ENCODE assay signal across 12 cellular contexts in the genomic region with DNA sequence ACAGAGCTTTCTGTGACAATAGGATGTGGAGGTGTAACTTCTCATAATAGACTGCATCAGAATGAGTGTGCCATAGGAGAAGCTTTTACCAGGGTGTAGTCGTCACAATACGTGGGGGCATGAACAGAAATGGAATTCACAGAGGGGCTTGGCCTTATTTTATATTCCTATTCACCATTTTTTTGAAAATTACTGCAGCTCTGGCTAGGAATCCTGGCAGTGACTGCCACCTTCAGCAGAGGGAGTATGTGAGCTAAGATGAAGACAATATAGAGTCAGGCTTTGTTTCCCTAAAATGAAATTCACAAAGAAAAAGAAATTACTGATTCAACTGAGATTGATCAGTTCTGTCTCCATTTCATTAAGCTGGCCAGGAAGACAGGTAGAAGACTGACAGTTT. TPM values are rescaled to one million over a fixed set of nuclear protein-coding genes. Genes with fewer than 3 reads are reported as not detected.
DNase-seq lines count a peak whose midpoint lies in the region; ATAC-seq and TF ChIP-seq lines count a peak whose summit lies in the region.
"Had no signal": no experiment of that assay in that cellular context is flagged by ENCODE, and none has a peak within 500 bp of the region (broad histone marks: within the 10 kb centered on the region; RNA-seq: fewer than 3 reads in every experiment).

No MANE protein-coding gene starts in this region.

- ATAC-seq in HG03159 (IDR thresholded peaks at IDR 0.05; ENCODE audit: unreplicated experiment): no peak
- ATAC-seq: left lobe of liver had no signal

- H3K4me1 ChIP-seq in adipocyte (ENCODE audit: control insufficient read depth, insufficient read depth, low read length) (no peaks in the 10 kb centered on the region), liver (ENCODE audit: control insufficient read depth in 4 of 4, insufficient read depth in 4 of 4, low read length in 3 of 4) (no peaks in the 10 kb centered on the region), spleen (no peaks in the 10 kb centered on the region)

- H3K36me3 ChIP-seq in adipocyte (ENCODE audit: control insufficient read depth, insufficient read depth, low read length, severe bottlenecking) (peaks cover 24% of the 10 kb centered on the region), liver (ENCODE audit: control insufficient read depth in 4 of 4, insufficient read depth in 3 of 4, low read depth in 1 of 4, low read length in 3 of 4) (peaks cover 1 to 9% (median 2%) of the 10 kb centered on the region in 4 donors), spleen (peaks cover 0 to 45% (median 17%) of the 10 kb centered on the region in 6 donors)

- CTCF ChIA-PET in Calu3 (lab: Charles Lee): interaction anchor here (0.5 to 1.6 kb wide), 7 partner anchors 14 to 413 kb away, joined by 3 to 9 read pairs (median 5); a partner anchor contains a TSS
- CTCF ChIA-PET in activated CD4-positive, alpha-beta memory T cell treated with anti-CD3 and anti-CD28 coated beads, Interleukin-2, amount 10 ng/mL, durations not matched to agents 7 days and 5 days (lab: Charles Lee): interaction anchor here (0.6 to 1.9 kb wide), 8 partner anchors 15 to 302 kb away, joined by 3 to 22 read pairs (median 4); a partner anchor contains a TSS

- no peak overlapping the region for H3K27ac Mint-ChIP-seq in Calu3 (ENCODE audit: unreplicated experiment)
- no peak overlapping the region for H3K27ac Mint-ChIP-seq in activated CD4-positive, alpha-beta memory T cell treated with anti-CD3 and anti-CD28 coated beads, Interleukin-2, amount 10 ng/mL, durations not matched to agents 7 days and 5 days
- H3K27ac Mint-ChIP-seq: activated CD4-positive, alpha-beta T cell treated with anti-CD3 and anti-CD28 coated beads, Interleukin-2, amount 10 ng/mL, durations not matched to agents 24 days and 14 days had no signal

- no peak overlapping the region for H3K9ac ChIP-seq in adipocyte (ENCODE audit: low read length)
- H3K9ac ChIP-seq in liver (ENCODE audit: low read depth in 1 of 2, low read length in 2 of 2): no peak overlapping the region

- no peak for TF ChIP-seq CTCF in Calu3 (IDR thresholded peaks at IDR 0.05; ENCODE audit: unreplicated experiment)
- TF ChIP-seq CTCF in liver (IDR thresholded peaks at IDR 0.05; ENCODE audit: low read depth, low read length, missing input control): peak; percentile 11
- peak in 2 of 11 experiments; percentile 21 to 22 for TF ChIP-seq CTCF in spleen (IDR thresholded peaks at IDR 0.05 in 8 of 11, conservative IDR thresholded peaks at IDR 0.05 in 3 of 11)

- H3K27ac ChIP-seq in liver (ENCODE audit: low read depth in 1 of 2, low read length in 2 of 2) (no peak overlapping the region), spleen (no peak overlapping the region)
- H3K27ac ChIP-seq: coronary artery had no signal

- H3K27me3 Mint-ChIP-seq in Calu3 (ENCODE audit: unreplicated experiment): no peaks in the 10 kb centered on the region
- H3K27me3 Mint-ChIP-seq in activated CD4-positive, alpha-beta memory T cell treated with anti-CD3 and anti-CD28 coated beads, Interleukin-2, amount 10 ng/mL, durations not matched to agents 7 days and 5 days: no peaks in the 10 kb centered on the region
- H3K27me3 Mint-ChIP-seq: activated CD4-positive, alpha-beta T cell treated with anti-CD3 and anti-CD28 coated beads, Interleukin-2, amount 10 ng/mL, durations not matched to agents 24 days and 14 days had no signal

- no peak overlapping the region for H3K4me3 Mint-ChIP-seq in Calu3 (ENCODE audit: low read depth, unreplicated experiment)
- no peak overlapping the region for H3K4me3 Mint-ChIP-seq in activated CD4-positive, alpha-beta memory T cell treated with anti-CD3 and anti-CD28 coated beads, Interleukin-2, amount 10 ng/mL, durations not matched to agents 7 days and 5 days
- H3K4me3 Mint-ChIP-seq: activated CD4-positive, alpha-beta T cell treated with anti-CD3 and anti-CD28 coated beads, Interleukin-2, amount 10 ng/mL, durations not matched to agents 24 days and 14 days had no signal

- no peaks in the 10 kb centered on the region for H3K4me1 Mint-ChIP-seq in Calu3 (ENCODE audit: low read depth, unreplicated experiment)
- peaks cover 6% of the 10 kb centered on the region for H3K4me1 Mint-ChIP-seq in activated CD4-positive, alpha-beta memory T cell treated with anti-CD3 and anti-CD28 coated beads, Interleukin-2, amount 10 ng/mL, durations not matched to agents 7 days and 5 days

- H3K4me3 ChIP-seq in adipocyte (ENCODE audit: low read length) (no peak overlapping the region), liver (ENCODE audit: low read depth in 1 of 3, low read length in 3 of 3) (no peak overlapping the region), spleen (no peak overlapping the region)
- H3K4me3 ChIP-seq: coronary artery had no signal

- intact Hi-C loops in Calu3 (cut with micrococcal nuclease; ENCODE audit: unreplicated experiment): loop anchor here (1.0 kb wide), 1 partner anchor 243 kb away; no protein-coding TSS in a partner anchor
- intact Hi-C loops in spleen (cut with DNase I; ENCODE audit: low total_unique reads): no loop called here

- 89% methylated on average over 2 of the region's 2 CpGs for WGBS in liver
- 82 to 91% (median 86%) methylated on average over 2 of the region's 2 CpGs for WGBS in spleen, 5 donors

- no peaks in the 10 kb centered on the region for H3K36me3 Mint-ChIP-seq in Calu3 (ENCODE audit: insufficient read depth, unreplicated experiment)
- H3K36me3 Mint-ChIP-seq in activated CD4-positive, alpha-beta memory T cell treated with anti-CD3 and anti-CD28 coated beads, Interleukin-2, amount 10 ng/mL, durations not matched to agents 7 days and 5 days (ENCODE audit: low read depth): no peaks in the 10 kb centered on the region

- peak; percentile 17 to 21 for TF ChIP-seq RAD21 in liver (IDR thresholded peaks at IDR 0.05)

- H3K27me3 ChIP-seq in adipocyte (replicated peaks; ENCODE audit: control insufficient read depth, insufficient read depth, low read length): no peaks in the 10 kb centered on the region
- H3K27me3 ChIP-seq in liver (ENCODE audit: control insufficient read depth in 4 of 4, insufficient read depth in 4 of 4, low read length in 3 of 4): no peaks in the 10 kb centered on the region
- H3K27me3 ChIP-seq in spleen (replicated peaks in 1 of 7): no peaks in the 10 kb centered on the region

- TF ChIP-seq POLR2A in spleen (IDR thresholded peaks at IDR 0.05): no peak

- POLR2A ChIA-PET in activated CD4-positive, alpha-beta memory T cell treated with anti-CD3 and anti-CD28 coated beads, Interleukin-2, amount 10 ng/mL, durations not matched to agents 7 days and 5 days (lab: Charles Lee): interaction anchor here (1.4 kb wide), 1 partner anchor 247 kb away, joined by 5 read pairs; no protein-coding TSS in a partner anchor

- H3K9me3 Mint-ChIP-seq in Calu3 (ENCODE audit: low read depth, unreplicated experiment): no peaks in the 10 kb centered on the region
- H3K9me3 Mint-ChIP-seq in activated CD4-positive, alpha-beta memory T cell treated with anti-CD3 and anti-CD28 coated beads, Interleukin-2, amount 10 ng/mL, durations not matched to agents 7 days and 5 days: no peaks in the 10 kb centered on the region
- H3K9me3 Mint-ChIP-seq: activated CD4-positive, alpha-beta T cell treated with anti-CD3 and anti-CD28 coated beads, Interleukin-2, amount 10 ng/mL, durations not matched to agents 24 days and 14 days had no signal

- H3K9me3 ChIP-seq in adipocyte (ENCODE audit: control insufficient read depth, low read length): no peaks in the 10 kb centered on the region
- H3K9me3 ChIP-seq in liver (ENCODE audit: control insufficient read depth in 4 of 4, low read length in 3 of 4): no peaks in the 10 kb centered on the region
- H3K9me3 ChIP-seq in spleen: no peaks in the 10 kb centered on the region

- BruUV-seq in Calu3 (replicated peaks; lab: Mats Ljungman, UMichigan): no TSS peak

- DNase-seq in Calu3 (peak; percentile 20), HT-29 (ENCODE audit: low spot score) (peak; percentile 51), adipocyte (ENCODE audit: low read depth) (peak; percentile 62), spleen (no peak), NCI-H1092 (lab: John Stamatoyannopoulos, UW) (no peak)
- DNase-seq in activated CD4-positive, alpha-beta memory T cell treated with anti-CD3 and anti-CD28 coated beads, Interleukin-2, amount 10 ng/mL, durations not matched to agents 7 days and 5 days: no peak
- DNase-seq: activated CD4-positive, alpha-beta T cell treated with anti-CD3 and anti-CD28 coated beads, Interleukin-2, amount 10 ng/mL, durations not matched to agents 24 days and 14 days; NCI-H446 had no signal

TF ChIP-seq in liver, 16 proteins besides CTCF, POLR2A, EP300 and RAD21 (continues in another document):
- no peak for TF ChIP-seq HNF4A (conservative IDR thresholded peaks at IDR 0.05)
- no peak for TF ChIP-seq JUND (IDR thresholded peaks at IDR 0.05)

RNA-seq across cellular contexts. Expression of a gene that starts 13.9 kb away (rescaled TPM):
- total RNA-seq in Calu3 (2022) (251 and 265 TPM in 2 replicates), liver (10 to 100 TPM; 48.2 to 50.1 TPM), spleen (100 to 1,000 TPM; 110 to 152 (median 135) TPM)
- total RNA-seq in HT-29 (2014; rRNA removed; shearing (Covaris generic)): 83.4 and 86.2 TPM in 2 replicates
- polyA plus RNA-seq in liver (100 to 1,000 TPM; 122 to 123 TPM), spleen (100 to 1,000 TPM; 376 to 439 (median 430) TPM)
- total RNA-seq in activated CD4-positive, alpha-beta memory T cell treated with anti-CD3 and anti-CD28 coated beads, Interleukin-2, amount 10 ng/mL, durations not matched to agents 7 days and 5 days: 100 to 1,000 TPM; 126 to 130 TPM

RNA-seq across cellular contexts. Expression of a gene that starts 20.8 kb away (rescaled TPM):
- total RNA-seq in Calu3 (2022) (6.4 and 7.1 TPM in 2 replicates), liver (1 to 10 TPM in 1 of 2 donors, under 1 TPM in 1; 0.37 to 1.4 TPM), spleen (10 to 100 TPM in 5 of 7 donors, 1 to 10 TPM in 2; 5.4 to 32.8 (median 14.2) TPM)
- total RNA-seq in HT-29 (2014; rRNA removed; shearing (Covaris generic)): 16.0 and 16.9 TPM in 2 replicates
- polyA plus RNA-seq in liver (under 1 TPM in 1 of 2 donors, not detected in 1; 0.98 TPM), spleen (1 to 10 TPM in 1 of 3 donors, under 1 TPM in 2; 0.41 to 5.3 (median 0.61) TPM)
- total RNA-seq in activated CD4-positive, alpha-beta memory T cell treated with anti-CD3 and anti-CD28 coated beads, Interleukin-2, amount 10 ng/mL, durations not matched to agents 7 days and 5 days: not detected
- total RNA-seq: activated CD4-positive, alpha-beta T cell treated with anti-CD3 and anti-CD28 coated beads, Interleukin-2, amount 10 ng/mL, durations not matched to agents 24 days and 14 days had no signal

RNA-seq across cellular contexts. Expression of a gene that starts 21.7 kb away (rescaled TPM):
- total RNA-seq in Calu3 (2022) (5.0 and 6.6 TPM in 2 replicates), liver (1 to 10 TPM in 1 of 2 donors, under 1 TPM in 1; 0.42 to 1.3 TPM), spleen (1 to 10 TPM; 3.7 to 7.3 (median 6.3) TPM)
- 3.4 and 3.9 TPM in 2 replicates for total RNA-seq in HT-29 (2014; rRNA removed; shearing (Covaris generic))
- polyA plus RNA-seq in liver (1 to 10 TPM; 1.4 to 1.6 TPM), spleen (1 to 10 TPM; 2.6 to 6.2 (median 4.8) TPM)
- total RNA-seq in activated CD4-positive, alpha-beta memory T cell treated with anti-CD3 and anti-CD28 coated beads, Interleukin-2, amount 10 ng/mL, durations not matched to agents 7 days and 5 days: 1 to 10 TPM; 4.0 to 4.2 TPM

RNA-seq across cellular contexts. Expression of a gene that starts 54.2 kb away (rescaled TPM):
- total RNA-seq in Calu3 (2022) (not detected in 2 replicates), liver (not detected), spleen (not detected)
- 0.20 and 0.26 TPM in 2 replicates for total RNA-seq in HT-29 (2014; rRNA removed; shearing (Covaris generic))
- polyA plus RNA-seq in liver (under 1 TPM; 0.05 to 0.18 TPM), spleen (under 1 TPM; 0.26 to 0.74 (median 0.48) TPM)
- not detected for total RNA-seq in activated CD4-positive, alpha-beta memory T cell treated with anti-CD3 and anti-CD28 coated beads, Interleukin-2, amount 10 ng/mL, durations not matched to agents 7 days and 5 days
- total RNA-seq: activated CD4-positive, alpha-beta T cell treated with anti-CD3 and anti-CD28 coated beads, Interleukin-2, amount 10 ng/mL, durations not matched to agents 24 days and 14 days had no signal

Comparison
In these comparisons a context has a peak if more than half of its experiments do, and no peak if none do; other contexts are left out.
1. DNase-seq: peak in Calu3 (single experiment), HT-29 (single experiment) and adipocyte (single experiment); none in spleen (single experiment), NCI-H1092 (single experiment) and activated CD4-positive, alpha-beta memory T cell treated with anti-CD3 and anti-CD28 coated beads, Interleukin-2, amount 10 ng/mL, durations not matched to agents 7 days and 5 days (single experiment).